In genomic region chrX:64202808-64203320, GRCh38 we compare ENCODE assay signal across 20 cellular contexts. TPM values are rescaled to one million over a fixed set of nuclear protein-coding genes. Genes with fewer than 3 reads are reported as not detected.
DNase-seq lines count a peak whose midpoint lies in the region; ATAC-seq and TF ChIP-seq lines count a peak whose summit lies in the region.
"Had no signal": no experiment of that assay in that cellular context is flagged by ENCODE, and none has a peak within 500 bp of the region (broad histone marks: within the 10 kb centered on the region; RNA-seq: fewer than 3 reads in every experiment).

No MANE protein-coding gene starts in this region.

- DNase-seq in activated naive CD8-positive, alpha-beta T cell treated with anti-CD3 and anti-CD28 coated beads, Interleukin-2, amount 50 U/mL, for 24 hours = no peak
- DNase-seq in astrocyte of the hippocampus (ENCODE audit: low read depth, low spot score) (peak; percentile 27), mesothelial cell of epicardium (ENCODE audit: low spot score in 2 of 2, unreplicated experiment in 2 of 2) (no peak), HuH-7.5 (ENCODE audit: low spot score) (no peak), medulla oblongata (ENCODE audit: extremely low spot score) (no peak), amniotic stem cell (lab: John Stamatoyannopoulos, UW) (no peak)
- DNase-seq: activated CD8-positive, alpha-beta memory T cell treated with anti-CD3 and anti-CD28 coated beads, Interleukin-2, amount 50 U/mL, for 48 hours; effector CD8-positive, alpha-beta T cell; GF-D8; GOT3; kidney glomerular epithelial cell; mesenchymal stem cell; NCI-H1048; NCI-H2029 treated with DMSO at 0.1 percent for 48 hours; psoas muscle; SJCRH30 had no signal

- H3K36me3 Mint-ChIP-seq in activated naive CD8-positive, alpha-beta T cell = no peaks in the 10 kb centered on the region
- H3K36me3 Mint-ChIP-seq in activated naive CD8-positive, alpha-beta T cell treated with anti-CD3 and anti-CD28 coated beads, Interleukin-2, amount 50 U/mL, for 24 hours (ENCODE audit: low read depth) = no peaks in the 10 kb centered on the region
- no peaks in the 10 kb centered on the region for H3K36me3 Mint-ChIP-seq in mesothelial cell of epicardium

- no peaks in the 10 kb centered on the region for H3K9me3 Mint-ChIP-seq in activated naive CD8-positive, alpha-beta T cell (ENCODE audit: low read depth)
- H3K9me3 Mint-ChIP-seq in activated naive CD8-positive, alpha-beta T cell treated with anti-CD3 and anti-CD28 coated beads, Interleukin-2, amount 50 U/mL, for 24 hours = no peaks in the 10 kb centered on the region
- H3K9me3 Mint-ChIP-seq in mesothelial cell of epicardium = peaks cover 12% of the 10 kb centered on the region

- H3K27ac Mint-ChIP-seq in activated naive CD8-positive, alpha-beta T cell = no peak overlapping the region
- no peak overlapping the region for H3K27ac Mint-ChIP-seq in activated naive CD8-positive, alpha-beta T cell treated with anti-CD3 and anti-CD28 coated beads, Interleukin-2, amount 50 U/mL, for 24 hours
- no peak overlapping the region for H3K27ac Mint-ChIP-seq in mesothelial cell of epicardium

- TF ChIP-seq CTCF in mesothelial cell of epicardium (IDR thresholded peaks at IDR 0.05; ENCODE audit: unreplicated experiment) = no peak

- no peaks in the 10 kb centered on the region for H3K27me3 Mint-ChIP-seq in activated naive CD8-positive, alpha-beta T cell
- no peaks in the 10 kb centered on the region for H3K27me3 Mint-ChIP-seq in activated naive CD8-positive, alpha-beta T cell treated with anti-CD3 and anti-CD28 coated beads, Interleukin-2, amount 50 U/mL, for 24 hours
- no peaks in the 10 kb centered on the region for H3K27me3 Mint-ChIP-seq in mesothelial cell of epicardium (ENCODE audit: low read depth)

- H3K4me1 Mint-ChIP-seq in activated naive CD8-positive, alpha-beta T cell (ENCODE audit: low read depth) = peaks cover 11% of the 10 kb centered on the region
- peaks cover 8% of the 10 kb centered on the region for H3K4me1 Mint-ChIP-seq in activated naive CD8-positive, alpha-beta T cell treated with anti-CD3 and anti-CD28 coated beads, Interleukin-2, amount 50 U/mL, for 24 hours
- peaks cover 34% of the 10 kb centered on the region for H3K4me1 Mint-ChIP-seq in mesothelial cell of epicardium

- ATAC-seq in activated naive CD8-positive, alpha-beta T cell treated with anti-CD3 and anti-CD28 coated beads, Interleukin-2, amount 50 U/mL, for 24 hours = no peak
- ATAC-seq in HG03565 (IDR thresholded peaks at IDR 0.05; ENCODE audit: unreplicated experiment) = no peak
- ATAC-seq: A549, psoas muscle had no signal

- H3K4me3 Mint-ChIP-seq in activated naive CD8-positive, alpha-beta T cell = peak overlapping the region; percentile 20
- H3K4me3 Mint-ChIP-seq in activated naive CD8-positive, alpha-beta T cell treated with anti-CD3 and anti-CD28 coated beads, Interleukin-2, amount 50 U/mL, for 24 hours = no peak overlapping the region
- H3K4me3 Mint-ChIP-seq in mesothelial cell of epicardium = peak overlapping the region; percentile 72

RNA-seq across cellular contexts. Expression of gene AMER1, which starts 2.6 kb away (rescaled TPM):
- total RNA-seq in mesothelial cell of epicardium = 15.0 to 15.8 TPM (median 15.8 TPM) in 3 replicates

RNA-seq across cellular contexts. Expression of gene ASB12, which starts 27.5 kb away (rescaled TPM):
- 0.18 to 0.73 TPM (median 0.67 TPM) in 3 replicates for total RNA-seq in mesothelial cell of epicardium
- total RNA-seq: T-helper 2 cell treated with Interferon-gamma antibody and Interleukin-4, amounts not matched to agents 100 ng/mL and 5 ng/mL, for 36 hours had no signal
